ENCODE assay signal across 33 cellular contexts in the genomic region with DNA sequence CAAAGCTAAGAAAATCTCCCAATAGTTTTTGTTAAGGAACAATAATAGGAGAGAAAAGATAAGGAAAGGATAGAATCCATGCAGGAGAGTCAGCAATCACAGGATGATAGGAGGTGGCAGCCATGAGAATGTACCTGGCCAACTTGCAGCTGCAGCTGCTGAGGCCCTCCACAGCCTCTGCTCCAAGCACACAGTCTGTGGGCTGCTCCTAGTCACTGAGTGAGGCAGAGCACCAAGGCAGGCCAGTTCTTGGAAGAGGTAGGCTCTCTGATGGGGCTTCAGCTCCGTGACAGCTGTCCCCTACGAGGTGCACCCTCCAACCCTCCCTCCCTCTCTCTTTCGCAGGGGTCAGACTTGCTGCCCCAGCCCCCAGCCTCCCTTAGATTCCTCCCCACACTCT. TPM values are rescaled to one million over a fixed set of nuclear protein-coding genes. Genes with fewer than 3 reads are reported as not detected.
"Had no signal": no experiment of that assay in that cellular context is flagged by ENCODE, and none has a peak within 500 bp of the region (broad histone marks: within the 10 kb centered on the region; RNA-seq: fewer than 3 reads in every experiment).

No MANE protein-coding gene starts in this region.

- H3K27ac Mint-ChIP-seq: activated naive CD4-positive, alpha-beta T cell treated with anti-CD3 and anti-CD28 coated beads, Interleukin-2, amount 50 U/mL, for 24 hours; activated T-helper 17 cell treated with anti-CD3 and anti-CD28 coated beads, Interleukin-2, amount 50 U/mL, for 72 hours; nephron; progenitor cell of endocrine pancreas; stimulated activated memory B cell treated with anti-CD40 and anti-IgM and Interleukin-4, amounts not matched to agents 10 μg/mL and 1 μg/mL and 100 μg/mL, for 72 hours; stimulated activated naive CD8-positive, alpha-beta T cell treated with anti-CD3 and anti-CD28 coated beads, Interleukin-15, amount 100 ng/mL, for 72 hours had no signal

- H3K27ac ChIP-seq: breast epithelium, heart left ventricle, left ventricle myocardium inferior, ovary, sigmoid colon, thyroid gland, upper lobe of right lung, VCaP had no signal

- H3K27me3 ChIP-seq: heart left ventricle, ovary, sigmoid colon, thyroid gland, upper lobe of right lung had no signal

- H3K36me3 ChIP-seq: breast epithelium, heart left ventricle, left ventricle myocardium inferior, ovary, sigmoid colon, thyroid gland, upper lobe of right lung had no signal

- DNase-seq: activated CD4-positive, alpha-beta T cell treated with anti-CD3 and anti-CD28 coated beads for 48 hours; activated CD4-positive, alpha-beta T cell treated with anti-CD3 and anti-CD28 coated beads, Interleukin-2, amount 50 U/mL, for 48 hours; activated gamma-delta T cell treated with Interleukin-2 at 50 U/mL for 16 hours; activated T-cell treated with anti-CD3 and anti-CD28 coated beads, Interleukin-2, amount 50 U/mL, for 4 hours; central memory CD4-positive, alpha-beta T cell; foreskin fibroblast; heart left ventricle; hypothalamus; kidney glomerular epithelial cell; left ventricle myocardium inferior; ovary; sigmoid colon; small intestine; stimulated activated CD4-positive, alpha-beta T cell treated with anti-CD3 and anti-CD28 coated beads, Interleukin-1b, Interleukin-23, amount 100 ng/mL, for 48 hours; stimulated activated CD4-positive, alpha-beta T cell treated with anti-CD3 and anti-CD28 coated beads, Interleukin-4, amount 100 ng/mL, for 4 hours; stimulated activated CD8-positive, alpha-beta memory T cell treated with anti-CD3 and anti-CD28 coated beads, Interleukin-4, amount 100 ng/mL, for 48 hours; stimulated activated naive CD8-positive, alpha-beta T cell treated with anti-CD3 and anti-CD28 coated beads, Interleukin-15, amount 100 ng/mL, for 72 hours; substantia nigra; thyroid gland; upper lobe of right lung had no signal

- H3K36me3 Mint-ChIP-seq: activated naive CD4-positive, alpha-beta T cell treated with anti-CD3 and anti-CD28 coated beads, Interleukin-2, amount 50 U/mL, for 24 hours; stimulated activated memory B cell treated with anti-CD40 and anti-IgM and Interleukin-4, amounts not matched to agents 10 μg/mL and 1 μg/mL and 100 μg/mL, for 72 hours had no signal

- ATAC-seq: activated CD4-positive, CD25-positive, alpha-beta regulatory T cell treated with anti-CD3 and anti-CD28 coated beads, Interleukin-2, amount 50 U/mL, for 24 hours; activated T-cell treated with anti-CD3 and anti-CD28 coated beads, Interleukin-2, amount 50 U/mL, for 4 hours; activated T-helper 17 cell treated with anti-CD3 and anti-CD28 coated beads, Interleukin-2, amount 50 U/mL, for 72 hours; esophagus mucosa; heart left ventricle; stimulated activated memory B cell treated with anti-CD40 and anti-IgM and Interleukin-4, amounts not matched to agents 10 μg/mL and 1 μg/mL and 100 μg/mL, for 72 hours; stimulated activated naive CD8-positive, alpha-beta T cell treated with anti-CD3 and anti-CD28 coated beads, Interleukin-15, amount 100 ng/mL, for 72 hours; upper lobe of right lung had no signal

- FAIRE-seq: small intestine had no signal

- H3K9me3 Mint-ChIP-seq: activated naive CD4-positive, alpha-beta T cell treated with anti-CD3 and anti-CD28 coated beads, Interleukin-2, amount 50 U/mL, for 24 hours; activated T-cell treated with anti-CD3 and anti-CD28 coated beads, Interleukin-2, amount 50 U/mL, for 4 hours; activated T-helper 17 cell treated with anti-CD3 and anti-CD28 coated beads, Interleukin-2, amount 50 U/mL, for 72 hours; nephron; stimulated activated memory B cell treated with anti-CD40 and anti-IgM and Interleukin-4, amounts not matched to agents 10 μg/mL and 1 μg/mL and 100 μg/mL, for 72 hours; stimulated activated naive CD8-positive, alpha-beta T cell treated with anti-CD3 and anti-CD28 coated beads, Interleukin-15, amount 100 ng/mL, for 72 hours had no signal

- H3K27me3 Mint-ChIP-seq: activated naive CD4-positive, alpha-beta T cell treated with anti-CD3 and anti-CD28 coated beads, Interleukin-2, amount 50 U/mL, for 24 hours had no signal

- H3K4me3 ChIP-seq: breast epithelium, heart left ventricle, left ventricle myocardium inferior, lung, ovary, sigmoid colon, thyroid gland, upper lobe of right lung had no signal

- H3K4me1 ChIP-seq: breast epithelium, heart left ventricle, left ventricle myocardium inferior, sigmoid colon, thyroid gland, upper lobe of right lung had no signal

- H3K9me3 ChIP-seq: breast epithelium, heart left ventricle, left ventricle myocardium inferior, ovary, sigmoid colon, thyroid gland, upper lobe of right lung had no signal

- H3K4me1 Mint-ChIP-seq: activated naive CD4-positive, alpha-beta T cell treated with anti-CD3 and anti-CD28 coated beads, Interleukin-2, amount 50 U/mL, for 24 hours; activated T-helper 17 cell treated with anti-CD3 and anti-CD28 coated beads, Interleukin-2, amount 50 U/mL, for 72 hours; stimulated activated memory B cell treated with anti-CD40 and anti-IgM and Interleukin-4, amounts not matched to agents 10 μg/mL and 1 μg/mL and 100 μg/mL, for 72 hours had no signal

- H3K4me3 Mint-ChIP-seq: activated naive CD4-positive, alpha-beta T cell treated with anti-CD3 and anti-CD28 coated beads, Interleukin-2, amount 50 U/mL, for 24 hours; activated T-cell treated with anti-CD3 and anti-CD28 coated beads, Interleukin-2, amount 50 U/mL, for 4 hours; activated T-helper 17 cell treated with anti-CD3 and anti-CD28 coated beads, Interleukin-2, amount 50 U/mL, for 72 hours; nephron; stimulated activated memory B cell treated with anti-CD40 and anti-IgM and Interleukin-4, amounts not matched to agents 10 μg/mL and 1 μg/mL and 100 μg/mL, for 72 hours; stimulated activated naive CD8-positive, alpha-beta T cell treated with anti-CD3 and anti-CD28 coated beads, Interleukin-15, amount 100 ng/mL, for 72 hours had no signal

RNA-seq across cellular contexts. Expression of gene KCNJ1, which starts 5.5 kb away (rescaled TPM):
- total RNA-seq: activated CD8-positive, alpha-beta memory T cell treated with anti-CD3 and anti-CD28 coated beads for 36 hours; activated T-cell treated with anti-CD3 and anti-CD28 coated beads, Interleukin-2, amount 50 U/mL, for 4 hours; activated T-helper 17 cell treated with anti-CD3 and anti-CD28 coated beads, Interleukin-2, amount 50 U/mL, for 72 hours; esophagus mucosa; left ventricle myocardium inferior; mucosa of gallbladder; progenitor cell of endocrine pancreas; T-helper 1 cell treated with Interleukin-12 subunit alpha and Interleukin-12 subunit beta and Interleukin-4 antibody, amounts not matched to agents 30 ng/mL and 1 ng/mL, for 36 hours had no signal
- polyA plus RNA-seq: ovary, sigmoid colon had no signal

RNA-seq across cellular contexts. Expression of gene KCNJ5, which starts 18.6 kb away (rescaled TPM):
- total RNA-seq: activated CD8-positive, alpha-beta memory T cell treated with anti-CD3 and anti-CD28 coated beads for 36 hours; activated T-cell treated with anti-CD3 and anti-CD28 coated beads, Interleukin-2, amount 50 U/mL, for 4 hours; activated T-helper 17 cell treated with anti-CD3 and anti-CD28 coated beads, Interleukin-2, amount 50 U/mL, for 72 hours; T-helper 1 cell treated with Interleukin-12 subunit alpha and Interleukin-12 subunit beta and Interleukin-4 antibody, amounts not matched to agents 30 ng/mL and 1 ng/mL, for 36 hours had no signal
